8 cellular contexts compared by ENCODE assay signal in the genomic region with DNA sequence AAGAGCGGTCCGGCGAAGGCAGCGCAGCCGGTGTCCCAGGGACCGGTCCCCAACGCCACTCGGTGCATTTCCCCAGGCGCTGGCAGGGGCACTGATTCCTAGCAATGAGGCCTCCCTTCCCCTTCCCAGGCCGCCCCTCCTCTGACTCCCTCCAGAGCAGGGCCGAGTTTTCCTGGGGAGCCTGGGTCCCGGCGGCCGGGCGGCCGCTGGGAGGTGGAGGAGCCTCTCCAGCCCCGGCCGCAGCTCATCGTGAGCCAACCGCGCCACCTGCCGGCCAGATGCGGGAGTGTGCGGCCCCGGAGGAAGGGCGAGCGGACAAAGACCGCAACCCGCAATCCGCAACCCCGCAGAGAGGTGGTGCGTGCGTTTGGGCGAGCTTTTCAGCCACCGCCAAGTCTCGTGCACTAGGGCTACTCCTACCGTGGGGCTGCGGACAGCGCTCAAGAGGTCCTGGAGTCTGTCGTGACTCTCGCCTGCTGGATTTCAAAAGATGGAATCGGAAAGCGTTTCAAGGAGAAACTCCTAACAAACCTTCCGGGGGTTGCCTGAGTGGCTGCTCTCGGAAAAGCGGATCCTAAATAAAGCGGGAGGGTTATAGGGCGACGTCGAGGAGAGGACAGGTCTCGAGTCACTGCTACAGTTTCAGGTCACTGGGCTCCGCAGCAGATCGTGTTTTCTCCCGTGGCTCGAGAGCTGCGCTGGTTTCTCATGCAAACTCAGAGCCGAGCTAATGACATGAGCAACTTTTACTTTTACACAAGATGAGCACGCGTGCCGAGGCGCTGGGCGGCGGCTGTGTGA. TPM values are rescaled to one million over a fixed set of nuclear protein-coding genes. Genes with fewer than 3 reads are reported as not detected.
DNase-seq lines count a peak whose midpoint lies in the region; ATAC-seq and TF ChIP-seq lines count a peak whose summit lies in the region.

No MANE protein-coding gene starts in this region.

- CTCF ChIA-PET in activated CD8-positive, alpha-beta T cell treated with anti-CD3 and anti-CD28 coated beads, Interleukin-2, amount 10 ng/mL, durations not matched to agents 7 days and 5 days (lab: Charles Lee) = interaction anchor here (0.6 to 2.6 kb wide), 18 partner anchors 9 to 888 kb away, joined by 3 to 11 read pairs (median 3); no protein-coding TSS in a partner anchor

- H3K9me3 Mint-ChIP-seq in activated CD8-positive, alpha-beta T cell treated with anti-CD3 and anti-CD28 coated beads, Interleukin-2, amount 10 ng/mL, durations not matched to agents 7 days and 5 days (ENCODE audit: insufficient read depth) = no peaks in the 10 kb centered on the region
- no peaks in the 10 kb centered on the region for H3K9me3 Mint-ChIP-seq in memory B cell

- ATAC-seq in GM19372 (IDR thresholded peaks at IDR 0.05; ENCODE audit: low read depth, unreplicated experiment) (peak; percentile 49), HG03460 (IDR thresholded peaks at IDR 0.05; ENCODE audit: unreplicated experiment) (peak; percentile 61), memory B cell (ENCODE audit: low read depth) (peak; percentile 46)
- peak; percentile 59 for ATAC-seq in activated CD8-positive, alpha-beta T cell treated with anti-CD3 and anti-CD28 coated beads, Interleukin-2, amount 10 ng/mL, durations not matched to agents 7 days and 5 days

- DNase-seq in NCI-H69 (lab: John Stamatoyannopoulos, UW) (peak; percentile 90), memory B cell (ENCODE audit: low spot score in 2 of 2) (peak; percentile 82 to 92)
- peak; percentile 77 for DNase-seq in activated CD8-positive, alpha-beta T cell treated with anti-CD3 and anti-CD28 coated beads, Interleukin-2, amount 10 ng/mL, durations not matched to agents 7 days and 5 days
- DNase-seq in effector CD8-positive, alpha-beta T cell (lab: John Stamatoyannopoulos, UW) = peak; percentile 64
- peak; percentile 63 for DNase-seq in stimulated activated CD8-positive, alpha-beta memory T cell treated with anti-CD3 and anti-CD28 coated beads, Interleukin-12 subunit alpha, Interleukin-12 subunit beta, amount 100 ng/mL, for 1 hour (ENCODE audit: low read depth)

- no peak overlapping the region for H3K27ac ChIP-seq in C4-2B

- POLR2A ChIA-PET in activated CD8-positive, alpha-beta T cell treated with anti-CD3 and anti-CD28 coated beads, Interleukin-2, amount 10 ng/mL, durations not matched to agents 7 days and 5 days (lab: Charles Lee) = interaction anchor here (0.6 to 0.7 kb wide), 3 partner anchors 43 to 1652 kb away, joined by 3 to 4 read pairs (median 3); no protein-coding TSS in a partner anchor

- peaks cover 60% of the 10 kb centered on the region for H3K27me3 Mint-ChIP-seq in activated CD8-positive, alpha-beta T cell treated with anti-CD3 and anti-CD28 coated beads, Interleukin-2, amount 10 ng/mL, durations not matched to agents 7 days and 5 days (ENCODE audit: low read depth)
- H3K27me3 Mint-ChIP-seq in memory B cell = peaks cover 22% of the 10 kb centered on the region

- H3K27ac Mint-ChIP-seq in activated CD8-positive, alpha-beta T cell treated with anti-CD3 and anti-CD28 coated beads, Interleukin-2, amount 10 ng/mL, durations not matched to agents 7 days and 5 days = no peak overlapping the region
- H3K27ac Mint-ChIP-seq in memory B cell = peak overlapping the region; percentile 76

- H3K4me3 Mint-ChIP-seq in activated CD8-positive, alpha-beta T cell treated with anti-CD3 and anti-CD28 coated beads, Interleukin-2, amount 10 ng/mL, durations not matched to agents 7 days and 5 days = peak overlapping the region; percentile 38
- H3K4me3 Mint-ChIP-seq in memory B cell = peak overlapping the region; percentile 83

- TF ChIP-seq CTCF in C4-2B (conservative IDR thresholded peaks at IDR 0.05) = peak; percentile 90

- peaks cover 28% of the 10 kb centered on the region for H3K4me1 Mint-ChIP-seq in activated CD8-positive, alpha-beta T cell treated with anti-CD3 and anti-CD28 coated beads, Interleukin-2, amount 10 ng/mL, durations not matched to agents 7 days and 5 days (ENCODE audit: low read depth)
- H3K4me1 Mint-ChIP-seq in memory B cell = peaks cover 30% of the 10 kb centered on the region

- H3K36me3 Mint-ChIP-seq in activated CD8-positive, alpha-beta T cell treated with anti-CD3 and anti-CD28 coated beads, Interleukin-2, amount 10 ng/mL, durations not matched to agents 7 days and 5 days (ENCODE audit: low read depth) = no peaks in the 10 kb centered on the region
- H3K36me3 Mint-ChIP-seq in memory B cell = peaks cover 1% of the 10 kb centered on the region

RNA-seq across cellular contexts. Expression of gene EPHA4, which starts 1.5 kb away (rescaled TPM):
- 1 to 10 TPM; 1.2 to 1.5 TPM for total RNA-seq in activated CD8-positive, alpha-beta T cell treated with anti-CD3 and anti-CD28 coated beads, Interleukin-2, amount 10 ng/mL, durations not matched to agents 7 days and 5 days
